In the genomic region with DNA sequence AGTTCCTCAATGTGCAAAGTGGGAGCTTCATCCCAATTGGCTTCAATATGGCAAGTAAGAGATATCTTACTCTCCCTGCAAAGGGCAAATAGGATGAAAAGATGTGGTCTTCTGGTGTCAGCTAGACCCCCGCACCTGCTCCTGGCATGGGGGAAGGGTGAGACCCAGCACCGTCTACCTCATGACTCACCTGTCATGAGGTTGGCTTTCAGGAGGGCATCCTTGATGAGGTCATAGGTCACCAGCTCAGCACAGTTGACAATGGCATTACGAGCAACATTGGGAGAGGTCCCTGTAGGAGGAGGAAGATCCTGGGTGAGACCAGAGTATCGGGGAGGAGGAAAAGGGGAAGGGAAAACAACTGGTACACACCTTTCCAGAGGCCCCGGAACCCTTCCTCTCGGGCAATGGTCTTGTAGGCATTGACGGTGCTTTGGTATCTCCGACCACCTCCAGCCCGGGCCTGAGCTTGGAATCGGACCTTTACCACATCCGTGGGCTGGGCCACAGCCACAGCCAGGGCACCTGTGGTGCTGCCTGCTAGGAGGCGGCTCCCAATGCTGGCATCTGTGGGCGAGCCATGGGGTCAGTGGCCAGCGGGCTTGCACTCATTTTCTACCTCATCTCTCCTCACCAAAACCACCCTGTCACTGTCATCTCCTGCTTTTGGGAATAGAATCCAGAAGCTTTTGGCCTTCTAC, we compare ENCODE assay signal across 18 cellular contexts. TPM values are rescaled to one million over a fixed set of nuclear protein-coding genes. Genes with fewer than 3 reads are reported as not detected.
DNase-seq lines count a peak whose midpoint lies in the region; ATAC-seq and TF ChIP-seq lines count a peak whose summit lies in the region.
"Had no signal": no experiment of that assay in that cellular context is flagged by ENCODE, and none has a peak within 500 bp of the region (broad histone marks: within the 10 kb centered on the region; RNA-seq: fewer than 3 reads in every experiment).

No MANE protein-coding gene starts in this region.

- no peak for TF ChIP-seq CTCF in Loucy (conservative IDR thresholded peaks at IDR 0.05; ENCODE audit: low read length)

- peak overlapping the region; percentile 59 for H3K27ac Mint-ChIP-seq in activated CD8-positive, alpha-beta memory T cell treated with anti-CD3 and anti-CD28 coated beads, Interleukin-2, amount 10 ng/mL, durations not matched to agents 7 days and 5 days
- peak overlapping the region; percentile 75 for H3K27ac Mint-ChIP-seq in dendritic cell treated with granulocyte-macrophage colony-stimulating factor and Interleukin-4, amounts not matched to agents 40 ng/mL and 50 ng/mL, for 4 days
- H3K27ac Mint-ChIP-seq in stimulated activated memory B cell treated with anti-CD40 and anti-IgM and Interleukin-4, amounts not matched to agents 10 μg/mL and 1 μg/mL and 100 μg/mL, for 72 hours = peak overlapping the region; percentile 93

- H3K36me3 ChIP-seq in Loucy (ENCODE audit: insufficient read depth, low read length) = peaks cover 47% of the 10 kb centered on the region; the same call in 1 of the 2 replicates

- no peak overlapping the region for H3K9ac ChIP-seq in Loucy (ENCODE audit: low read depth, low read length, poor library complexity, severe bottlenecking)
- H3K9ac ChIP-seq: parathyroid adenoma had no signal

- H3K79me2 ChIP-seq in Loucy (ENCODE audit: insufficient read depth, low read length) = peaks cover 55% of the 10 kb centered on the region
- H3K79me2 ChIP-seq: parathyroid adenoma had no signal

- H3K27me3 Mint-ChIP-seq in activated CD8-positive, alpha-beta memory T cell treated with anti-CD3 and anti-CD28 coated beads, Interleukin-2, amount 10 ng/mL, durations not matched to agents 7 days and 5 days = no peaks in the 10 kb centered on the region
- H3K27me3 Mint-ChIP-seq in dendritic cell treated with granulocyte-macrophage colony-stimulating factor and Interleukin-4, amounts not matched to agents 40 ng/mL and 50 ng/mL, for 4 days = no peaks in the 10 kb centered on the region
- H3K27me3 Mint-ChIP-seq in stimulated activated memory B cell treated with anti-CD40 and anti-IgM and Interleukin-4, amounts not matched to agents 10 μg/mL and 1 μg/mL and 100 μg/mL, for 72 hours = no peaks in the 10 kb centered on the region

- no peaks in the 10 kb centered on the region for H3K9me3 Mint-ChIP-seq in activated CD8-positive, alpha-beta memory T cell treated with anti-CD3 and anti-CD28 coated beads, Interleukin-2, amount 10 ng/mL, durations not matched to agents 7 days and 5 days (ENCODE audit: low read depth)
- no peaks in the 10 kb centered on the region for H3K9me3 Mint-ChIP-seq in dendritic cell treated with granulocyte-macrophage colony-stimulating factor and Interleukin-4, amounts not matched to agents 40 ng/mL and 50 ng/mL, for 4 days
- no peaks in the 10 kb centered on the region for H3K9me3 Mint-ChIP-seq in stimulated activated memory B cell treated with anti-CD40 and anti-IgM and Interleukin-4, amounts not matched to agents 10 μg/mL and 1 μg/mL and 100 μg/mL, for 72 hours

- H3K36me3 Mint-ChIP-seq in activated CD8-positive, alpha-beta memory T cell treated with anti-CD3 and anti-CD28 coated beads, Interleukin-2, amount 10 ng/mL, durations not matched to agents 7 days and 5 days = peaks cover 73% of the 10 kb centered on the region
- peaks cover 89% of the 10 kb centered on the region for H3K36me3 Mint-ChIP-seq in dendritic cell treated with granulocyte-macrophage colony-stimulating factor and Interleukin-4, amounts not matched to agents 40 ng/mL and 50 ng/mL, for 4 days (ENCODE audit: low read depth)
- H3K36me3 Mint-ChIP-seq in stimulated activated memory B cell treated with anti-CD40 and anti-IgM and Interleukin-4, amounts not matched to agents 10 μg/mL and 1 μg/mL and 100 μg/mL, for 72 hours = peaks cover 75% of the 10 kb centered on the region

- H3K27me3 ChIP-seq in Loucy (ENCODE audit: insufficient read depth, low read length, poor library complexity, severe bottlenecking) = no peaks in the 10 kb centered on the region
- H3K27me3 ChIP-seq: colonic mucosa, testis had no signal

- no peak overlapping the region for H2AFZ ChIP-seq in Loucy (ENCODE audit: low read length)
- H2AFZ ChIP-seq: parathyroid adenoma had no signal

- CTCF ChIA-PET in activated CD8-positive, alpha-beta memory T cell treated with anti-CD3 and anti-CD28 coated beads, Interleukin-2, amount 10 ng/mL, durations not matched to agents 7 days and 5 days (lab: Charles Lee) = interaction anchor here (0.8 to 1.1 kb wide), 2 partner anchors 13 to 21 kb away, joined by 3 read pairs; no protein-coding TSS in a partner anchor

- peaks cover 62% of the 10 kb centered on the region for H4K20me1 ChIP-seq in Loucy (ENCODE audit: insufficient read depth, low read length, poor library complexity, severe bottlenecking)

- H3K4me1 ChIP-seq in Loucy (ENCODE audit: insufficient read depth, low read length, poor library complexity, severe bottlenecking) = peaks cover 53% of the 10 kb centered on the region
- H3K4me1 ChIP-seq: parathyroid adenoma, testis had no signal

- peaks cover 80% of the 10 kb centered on the region for H3K4me1 Mint-ChIP-seq in activated CD8-positive, alpha-beta memory T cell treated with anti-CD3 and anti-CD28 coated beads, Interleukin-2, amount 10 ng/mL, durations not matched to agents 7 days and 5 days
- H3K4me1 Mint-ChIP-seq in dendritic cell treated with granulocyte-macrophage colony-stimulating factor and Interleukin-4, amounts not matched to agents 40 ng/mL and 50 ng/mL, for 4 days (ENCODE audit: low read depth) = peaks cover 89% of the 10 kb centered on the region
- H3K4me1 Mint-ChIP-seq in stimulated activated memory B cell treated with anti-CD40 and anti-IgM and Interleukin-4, amounts not matched to agents 10 μg/mL and 1 μg/mL and 100 μg/mL, for 72 hours = peaks cover 88% of the 10 kb centered on the region

- no peaks in the 10 kb centered on the region for H3K9me3 ChIP-seq in Loucy (ENCODE audit: insufficient read depth, low read depth, low read length)
- H3K9me3 ChIP-seq: Caco-2, colonic mucosa, testis had no signal

- peak overlapping the region; percentile 92 for H3K4me2 ChIP-seq in Loucy (ENCODE audit: low read depth, low read length, poor library complexity, severe bottlenecking)

- ATAC-seq in activated CD8-positive, alpha-beta memory T cell treated with anti-CD3 and anti-CD28 coated beads, Interleukin-2, amount 10 ng/mL, durations not matched to agents 7 days and 5 days = no peak
- ATAC-seq in stimulated activated memory B cell treated with anti-CD40 and anti-IgM and Interleukin-4, amounts not matched to agents 10 μg/mL and 1 μg/mL and 100 μg/mL, for 72 hours = no peak
- ATAC-seq in GM19035 (IDR thresholded peaks at IDR 0.05; ENCODE audit: unreplicated experiment) (no peak), GM21423 (IDR thresholded peaks at IDR 0.05; ENCODE audit: unreplicated experiment) (no peak)
- ATAC-seq: esophagus mucosa had no signal

- DNase-seq in activated CD8-positive, alpha-beta memory T cell treated with anti-CD3 and anti-CD28 coated beads, Interleukin-2, amount 10 ng/mL, durations not matched to agents 7 days and 5 days = no peak
- DNase-seq in activated CD8-positive, alpha-beta memory T cell treated with anti-CD3 and anti-CD28 coated beads, Interleukin-2, amount 50 U/mL, for 48 hours = no peak
- no peak for DNase-seq in SKM-1 (lab: John Stamatoyannopoulos, UW; ENCODE audit: unreplicated experiment)
- DNase-seq: ACHN, colonic mucosa, NCI-H1436 treated with DMSO at 0.1 percent for 48 hours, NCI-H226, SIG-M5, testis had no signal

- no peaks in the 10 kb centered on the region for H3K9me2 ChIP-seq in Loucy (replicated peaks; ENCODE audit: low read depth, low read length)

- H3F3A ChIP-seq in Loucy (ENCODE audit: low read depth) = peaks cover 14% of the 10 kb centered on the region; the same call in 1 of the 2 replicates

- no peak overlapping the region for H3K4me3 Mint-ChIP-seq in activated CD8-positive, alpha-beta memory T cell treated with anti-CD3 and anti-CD28 coated beads, Interleukin-2, amount 10 ng/mL, durations not matched to agents 7 days and 5 days
- peak overlapping the region; percentile 9 for H3K4me3 Mint-ChIP-seq in dendritic cell treated with granulocyte-macrophage colony-stimulating factor and Interleukin-4, amounts not matched to agents 40 ng/mL and 50 ng/mL, for 4 days
- no peak overlapping the region for H3K4me3 Mint-ChIP-seq in stimulated activated memory B cell treated with anti-CD40 and anti-IgM and Interleukin-4, amounts not matched to agents 10 μg/mL and 1 μg/mL and 100 μg/mL, for 72 hours

- no peak overlapping the region for H3K4me3 ChIP-seq in Loucy (ENCODE audit: low read length, poor library complexity, severe bottlenecking)
- H3K4me3 ChIP-seq: colonic mucosa, testis had no signal

- intact Hi-C loops in dendritic cell treated with granulocyte-macrophage colony-stimulating factor and Interleukin-4, amounts not matched to agents 40 ng/mL and 50 ng/mL, for 4 days (cut with micrococcal nuclease) = no loop called here

RNA-seq across cellular contexts. Expression of gene UCP2, which starts 6.0 kb away (rescaled TPM):
- 100 to 1,000 TPM; 199 to 288 TPM for total RNA-seq in activated CD8-positive, alpha-beta memory T cell treated with anti-CD3 and anti-CD28 coated beads, Interleukin-2, amount 10 ng/mL, durations not matched to agents 7 days and 5 days

RNA-seq across cellular contexts. Expression of gene DNAJB13, which starts 25.8 kb away (rescaled TPM):
- under 1 TPM; 0.26 to 0.29 TPM for total RNA-seq in activated CD8-positive, alpha-beta memory T cell treated with anti-CD3 and anti-CD28 coated beads, Interleukin-2, amount 10 ng/mL, durations not matched to agents 7 days and 5 days
- total RNA-seq: colonic mucosa, esophagus mucosa, LHCN-M2 had no signal

RNA-seq across cellular contexts. Expression of gene UCP3, which starts 32.3 kb away (rescaled TPM):
- total RNA-seq in activated CD8-positive, alpha-beta memory T cell treated with anti-CD3 and anti-CD28 coated beads, Interleukin-2, amount 10 ng/mL, durations not matched to agents 7 days and 5 days = 1 to 10 TPM; 3.3 to 5.2 TPM
